In the genomic region with DNA sequence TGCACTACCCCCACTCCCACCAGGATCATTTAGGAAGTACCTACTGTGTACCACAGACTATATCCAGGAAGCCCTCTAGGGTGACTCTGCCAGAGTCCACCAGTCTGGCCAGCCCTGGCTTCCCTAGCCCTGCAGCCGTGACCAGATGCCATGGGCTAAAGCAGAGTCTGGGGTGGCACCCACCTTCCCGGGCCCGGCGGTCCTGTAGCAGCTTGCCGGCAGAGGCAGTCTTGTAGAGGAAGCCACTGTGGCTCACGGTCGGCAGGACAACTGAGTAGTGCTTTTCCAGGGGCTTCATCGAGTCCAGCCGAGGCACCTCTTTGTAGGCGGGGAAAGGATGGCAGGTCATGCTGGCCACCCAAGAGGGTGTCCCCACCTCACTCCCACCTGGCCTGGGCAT, we compare ENCODE assay signal across 2 cellular contexts.
TF ChIP-seq lines count a peak whose summit lies in the region.

No MANE protein-coding gene starts in this region.

TF ChIP-seq in GM12891, 5 proteins besides CTCF, POLR2A, EP300 and RAD21:
- no peak for TF ChIP-seq SPI1 (IDR thresholded peaks at IDR 0.05; ENCODE audit: low read depth, low read length)
- no peak for TF ChIP-seq POLR2AphosphoS5 (IDR thresholded peaks at IDR 0.05; ENCODE audit: low read depth, low read length)
- no peak for TF ChIP-seq PAX5 (IDR thresholded peaks at IDR 0.05; ENCODE audit: insufficient read depth, low read length, severe bottlenecking)
- no peak for TF ChIP-seq POU2F2 (IDR thresholded peaks at IDR 0.05; ENCODE audit: low read depth, low read length)
- TF ChIP-seq TAF1 (IDR thresholded peaks at IDR 0.05; ENCODE audit: low read depth, low read length), result no peak

TF ChIP-seq in SK-N-SH, 30 proteins besides CTCF, POLR2A, EP300 and RAD21:
- no peak for TF ChIP-seq TEAD4 (IDR thresholded peaks at IDR 0.05; ENCODE audit: borderline replicate concordance, insufficient read depth)
- TF ChIP-seq FOXM1 (IDR thresholded peaks at IDR 0.05; ENCODE audit: low read depth), result no peak
- no peak for TF ChIP-seq SMC3 (IDR thresholded peaks at IDR 0.05; ENCODE audit: low read depth, low read length)
- TF ChIP-seq FOSL2 (IDR thresholded peaks at IDR 0.05; ENCODE audit: borderline replicate concordance, low read depth), result no peak
- TF ChIP-seq TAF1 (IDR thresholded peaks at IDR 0.05; ENCODE audit: borderline replicate concordance, low read depth, low read length), result no peak
- TF ChIP-seq RCOR1 (IDR thresholded peaks at IDR 0.05; ENCODE audit: low read length), result no peak
- no peak for TF ChIP-seq POLR2AphosphoS5 (IDR thresholded peaks at IDR 0.05; ENCODE audit: low read depth, low read length)
- TF ChIP-seq, protein P1, sequence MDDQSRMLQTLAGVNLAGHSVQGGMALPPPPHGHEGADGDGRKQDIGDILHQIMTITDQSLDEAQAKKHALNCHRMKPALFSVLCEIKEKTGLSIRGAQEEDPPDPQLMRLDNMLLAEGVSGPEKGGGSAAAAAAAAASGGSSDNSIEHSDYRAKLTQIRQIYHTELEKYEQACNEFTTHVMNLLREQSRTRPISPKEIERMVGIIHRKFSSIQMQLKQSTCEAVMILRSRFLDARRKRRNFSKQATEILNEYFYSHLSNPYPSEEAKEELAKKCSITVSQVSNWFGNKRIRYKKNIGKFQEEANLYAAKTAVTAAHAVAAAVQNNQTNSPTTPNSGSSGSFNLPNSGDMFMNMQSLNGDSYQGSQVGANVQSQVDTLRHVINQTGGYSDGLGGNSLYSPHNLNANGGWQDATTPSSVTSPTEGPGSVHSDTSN (IDR thresholded peaks at IDR 0.05), result no peak
- TF ChIP-seq EZH2phosphoT487 (IDR thresholded peaks at IDR 0.05; ENCODE audit: borderline replicate concordance, low read depth), result no peak
- TF ChIP-seq, protein P2, sequence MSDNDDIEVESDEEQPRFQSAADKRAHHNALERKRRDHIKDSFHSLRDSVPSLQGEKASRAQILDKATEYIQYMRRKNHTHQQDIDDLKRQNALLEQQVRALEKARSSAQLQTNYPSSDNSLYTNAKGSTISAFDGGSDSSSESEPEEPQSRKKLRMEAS (IDR thresholded peaks at IDR 0.05; ENCODE audit: low read depth), result no peak
- no peak for TF ChIP-seq NRF1 (IDR thresholded peaks at IDR 0.05; ENCODE audit: low read depth, low read length)
- TF ChIP-seq TCF12 (IDR thresholded peaks at IDR 0.05), result no peak
- no peak for TF ChIP-seq SIN3A (IDR thresholded peaks at IDR 0.05; ENCODE audit: borderline replicate concordance, low read depth, low read length)
